25 cellular contexts compared by ENCODE assay signal in the genomic region with DNA sequence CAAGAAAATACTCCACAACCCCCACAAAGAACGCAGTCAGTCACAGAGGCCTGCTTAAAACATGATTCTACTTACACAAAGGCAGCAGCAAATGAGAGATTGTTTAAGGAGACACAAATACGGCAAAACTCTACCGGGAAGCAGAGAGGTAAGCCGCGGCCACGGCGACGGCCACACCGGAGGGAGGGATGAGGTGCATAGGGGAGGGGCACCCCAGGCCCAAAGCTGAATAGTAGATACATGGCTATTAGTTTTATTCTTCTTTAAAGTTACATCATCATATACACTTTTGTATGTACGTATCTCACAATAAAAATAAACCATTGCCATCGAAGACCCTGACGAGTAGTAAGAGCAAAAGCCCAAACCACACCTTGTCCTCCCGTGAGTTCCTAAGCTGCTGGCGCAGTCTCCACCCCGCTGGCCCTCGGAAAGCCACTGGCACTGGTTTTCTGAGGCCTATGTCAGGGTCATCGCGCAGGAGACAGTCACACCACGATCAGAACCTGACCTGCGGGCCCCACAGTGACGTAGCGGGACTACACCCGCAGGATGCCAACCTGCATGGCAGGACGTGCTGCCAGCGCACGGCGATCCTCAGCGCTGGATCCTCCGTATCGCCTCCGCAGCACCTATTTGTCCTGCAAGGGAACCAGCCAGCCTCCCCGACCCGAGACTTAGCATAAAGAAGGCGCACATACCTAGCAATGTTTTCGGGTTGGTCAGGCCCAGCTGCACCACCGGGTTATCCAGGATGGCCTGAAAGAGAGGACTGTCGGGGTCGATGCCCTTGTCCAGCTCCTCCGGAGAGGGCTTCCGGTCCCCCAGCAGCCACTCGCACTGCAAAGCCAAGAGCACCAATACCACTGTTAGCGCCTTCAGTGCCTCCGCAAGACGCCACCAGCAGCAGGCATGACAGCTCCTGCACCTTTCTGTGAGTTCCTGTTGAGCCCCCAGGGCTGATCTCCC.
"Had no signal": no experiment of that assay in that cellular context is flagged by ENCODE, and none has a peak within 500 bp of the region (broad histone marks: within the 10 kb centered on the region; RNA-seq: fewer than 3 reads in every experiment).

No MANE protein-coding gene starts in this region.

- H3K27me3 ChIP-seq: colonic mucosa, esophagus muscularis mucosa, neutrophil, thyroid gland had no signal

- H3K4me3 Mint-ChIP-seq: dendritic cell treated with granulocyte-macrophage colony-stimulating factor and Interleukin-4, amounts not matched to agents 40 ng/mL and 50 ng/mL, for 4 days; endodermal cell; memory B cell; natural killer cell; stimulated activated naive CD8-positive, alpha-beta T cell treated with anti-CD3 and anti-CD28 coated beads, Interleukin-15, amount 100 ng/mL, for 72 hours had no signal

- H3K4me1 Mint-ChIP-seq: endodermal cell had no signal

- H2AFZ ChIP-seq: parathyroid adenoma had no signal

- H3K27ac Mint-ChIP-seq: dendritic cell treated with granulocyte-macrophage colony-stimulating factor and Interleukin-4, amounts not matched to agents 40 ng/mL and 50 ng/mL, for 4 days; endodermal cell; memory B cell; natural killer cell; progenitor cell of endocrine pancreas had no signal

- H3K4me2 ChIP-seq: smooth muscle cell had no signal

- H3K27ac ChIP-seq: colonic mucosa, esophagus muscularis mucosa, neutrophil, parathyroid adenoma, thyroid gland had no signal

- H3K27me3 Mint-ChIP-seq: dendritic cell treated with granulocyte-macrophage colony-stimulating factor and Interleukin-4, amounts not matched to agents 40 ng/mL and 50 ng/mL, for 4 days; memory B cell; progenitor cell of endocrine pancreas; stimulated activated naive CD8-positive, alpha-beta T cell treated with anti-CD3 and anti-CD28 coated beads, Interleukin-15, amount 100 ng/mL, for 72 hours had no signal

- H3K4me3 ChIP-seq: colonic mucosa, esophagus muscularis mucosa, lung, smooth muscle cell, thyroid gland had no signal

- DNase-seq: colonic mucosa; effector CD8-positive, alpha-beta T cell; endodermal cell; foreskin melanocyte; kidney; natural killer cell; stimulated activated CD4-positive, alpha-beta T cell treated with anti-CD3 and anti-CD28 coated beads, Interleukin-12 subunit alpha, Interleukin-12 subunit beta, amount 100 ng/mL, for 4 hours; stimulated activated CD4-positive, alpha-beta T cell treated with anti-CD3 and anti-CD28 coated beads, Interleukin-1b, Interleukin-23, amount 100 ng/mL, for 48 hours; stimulated activated CD4-positive, alpha-beta T cell treated with anti-CD3 and anti-CD28 coated beads, Interleukin-4, amount 100 ng/mL, for 1 hour; stimulated activated CD8-positive, alpha-beta memory T cell treated with anti-CD3 and anti-CD28 coated beads, Interleukin-4, amount 100 ng/mL, for 48 hours; stimulated activated naive CD4-positive, alpha-beta T cell; stimulated activated naive CD8-positive, alpha-beta T cell treated with anti-CD3 and anti-CD28 coated beads, Interleukin-15, amount 100 ng/mL, for 72 hours; thyroid gland; trophoblast cell had no signal

- H3K9ac ChIP-seq: parathyroid adenoma had no signal

- H3K4me1 ChIP-seq: colonic mucosa, parathyroid adenoma had no signal

- H3K9me3 ChIP-seq: colonic mucosa, neutrophil, thyroid gland had no signal

- H3K9me3 Mint-ChIP-seq: dendritic cell treated with granulocyte-macrophage colony-stimulating factor and Interleukin-4, amounts not matched to agents 40 ng/mL and 50 ng/mL, for 4 days had no signal

- ATAC-seq: left lobe of liver; natural killer cell; sciatic nerve; stimulated activated naive CD8-positive, alpha-beta T cell treated with anti-CD3 and anti-CD28 coated beads, Interleukin-15, amount 100 ng/mL, for 72 hours had no signal

- FAIRE-seq: endothelial cell of umbilical vein, kidney had no signal
